Comparison of ENCODE assay signal across 15 cellular contexts in genomic region chr7:40972426-40972825, GRCh38.
A peak's percentile ranks its signal among the peaks of the same experiment; 100 is the strongest.
DNase-seq lines count a peak whose midpoint lies in the region; ATAC-seq and TF ChIP-seq lines count a peak whose summit lies in the region.
"Had no signal": no experiment of that assay in that cellular context is flagged by ENCODE, and none has a peak within 500 bp of the region (broad histone marks: within the 10 kb centered on the region; RNA-seq: fewer than 3 reads in every experiment).

No MANE protein-coding gene starts in this region.

- no peak overlapping the region for H2BK15ac ChIP-seq in mesendoderm (replicated peaks; ENCODE audit: low read depth)

- no peaks in the 10 kb centered on the region for H3K79me2 ChIP-seq in mesendoderm (ENCODE audit: control insufficient read depth, insufficient read depth, low read length)

- no peak overlapping the region for H3K27ac ChIP-seq in mesendoderm (ENCODE audit: low read depth, low read length)

- H3K27ac Mint-ChIP-seq in WTC11: peak overlapping the region; percentile 78; the same call in 1 of the 2 replicates
- H3K27ac Mint-ChIP-seq: B cell; CD4-positive, alpha-beta memory T cell had no signal

- no peaks in the 10 kb centered on the region for H3K27me3 ChIP-seq in H7 (ENCODE audit: control insufficient read depth, insufficient read depth, low read length)
- no peaks in the 10 kb centered on the region for H3K27me3 ChIP-seq in mesendoderm (ENCODE audit: insufficient read depth, low read length, poor library complexity)

- no peak overlapping the region for H3K9ac ChIP-seq in mesendoderm (ENCODE audit: low read length)

- DNase-seq in H7 (peak; percentile 13), WTC11 (ENCODE audit: low spot score) (no peak), iPS DF 19.7 (ENCODE audit: low read depth, low spot score) (peak; percentile 72), mesendoderm (peak; percentile 61), AG08395 (ENCODE audit: low spot score) (no peak), DMS53 treated with DMSO at 0.1 percent for 48 hours (lab: John Stamatoyannopoulos, UW; ENCODE audit: unreplicated experiment) (no peak), NK-92 (lab: John Stamatoyannopoulos, UW; ENCODE audit: unreplicated experiment) (no peak)
- DNase-seq: ACHN; C1 segment of cervical spinal cord; CD4-positive, alpha-beta memory T cell; DMS79 treated with DMSO at 0.1 percent for 48 hours; EL had no signal

- H3K4ac ChIP-seq in mesendoderm (ENCODE audit: low read depth, low read length): no peak overlapping the region

- H2AK5ac ChIP-seq in mesendoderm (ENCODE audit: low read length): no peak overlapping the region

- POLR2A ChIA-PET in WTC11 (lab: Charles Lee): no interaction called here

- H2BK120ac ChIP-seq in mesendoderm (ENCODE audit: low read depth, low read length): no peak overlapping the region

- H3K56ac ChIP-seq in mesendoderm (ENCODE audit: low read length): no peak overlapping the region

- no peaks in the 10 kb centered on the region for H3K4me1 ChIP-seq in mesendoderm (ENCODE audit: control insufficient read depth, low read depth, low read length)

- H3K18ac ChIP-seq in mesendoderm (ENCODE audit: low read length): no peak overlapping the region

- no peak overlapping the region for H4K8ac ChIP-seq in mesendoderm (ENCODE audit: low read depth, low read length)

- H3K9me3 Mint-ChIP-seq in WTC11: peaks cover 3% of the 10 kb centered on the region; the same call in 1 of the 2 replicates

- H3K4me3 Mint-ChIP-seq in WTC11: no peak overlapping the region
- H3K4me3 Mint-ChIP-seq: B cell; CD4-positive, alpha-beta memory T cell had no signal

- H3K4me1 Mint-ChIP-seq in WTC11: peaks cover 25% of the 10 kb centered on the region
- H3K4me1 Mint-ChIP-seq: B cell; CD4-positive, alpha-beta memory T cell had no signal

- ATAC-seq in WTC11 (peak; percentile 93), GM21723 (IDR thresholded peaks at IDR 0.05; ENCODE audit: unreplicated experiment) (no peak)
- ATAC-seq: HepG2 had no signal

- CTCF ChIA-PET in WTC11 (lab: Charles Lee): interaction anchor here (1.7 to 2.5 kb wide), 2 partner anchors 31 to 465 kb away, joined by 5 to 9 read pairs; no protein-coding TSS in a partner anchor

- H2BK5ac ChIP-seq in mesendoderm (ENCODE audit: low read length): no peak overlapping the region

- no peaks in the 10 kb centered on the region for H3K36me3 ChIP-seq in H7 (replicated peaks; ENCODE audit: control insufficient read depth, insufficient read depth, low read length)
- no peaks in the 10 kb centered on the region for H3K36me3 ChIP-seq in mesendoderm (ENCODE audit: control insufficient read depth, insufficient read depth, low read length)

- H3K36me3 Mint-ChIP-seq in WTC11: no peaks in the 10 kb centered on the region
- H3K36me3 Mint-ChIP-seq: CD4-positive, alpha-beta memory T cell had no signal

- H3K23ac ChIP-seq in mesendoderm (ENCODE audit: low read length): no peak overlapping the region

- H3K27me3 Mint-ChIP-seq in WTC11 (ENCODE audit: low read depth): no peaks in the 10 kb centered on the region
- H3K27me3 Mint-ChIP-seq: B cell; CD4-positive, alpha-beta memory T cell had no signal

- no peak overlapping the region for H4K5ac ChIP-seq in mesendoderm (ENCODE audit: low read length)

- no peak for TF ChIP-seq CTCF in WTC11 (IDR thresholded peaks at IDR 0.05)

- H3K4me3 ChIP-seq in H7 (ENCODE audit: insufficient read depth, low read depth, low read length) (no peak overlapping the region), mesendoderm (ENCODE audit: low read length) (no peak overlapping the region)

- no CpG with 5 or more reads among the region's 1 CpG for WGBS in mesendoderm (ENCODE audit: extremely low coverage, insufficient coverage, low lambda C conversion rate)

- no peaks in the 10 kb centered on the region for H3K79me1 ChIP-seq in mesendoderm (ENCODE audit: low read length)

- no peak overlapping the region for H3K4me2 ChIP-seq in mesendoderm (ENCODE audit: low read length)

TF ChIP-seq in WTC11, 78 proteins besides CTCF, POLR2A, EP300 and RAD21:
- TF ChIP-seq OVOL2 (CRISPR knock-in tag; IDR thresholded peaks at IDR 0.05; ENCODE audit: borderline replicate concordance) (no peak), ZNF416 (CRISPR knock-in tag; IDR thresholded peaks at IDR 0.05) (no peak), ATF2 (CRISPR knock-in tag; IDR thresholded peaks at IDR 0.05; ENCODE audit: borderline replicate concordance, low read depth) (no peak), ZNF425 (CRISPR knock-in tag; conservative IDR thresholded peaks at IDR 0.05) (no peak), E2F4 (CRISPR knock-in tag; IDR thresholded peaks at IDR 0.05; ENCODE audit: borderline replicate concordance, low read depth) (no peak), ZNF423 (CRISPR knock-in tag; IDR thresholded peaks at IDR 0.05) (no peak), ZNF671 (CRISPR knock-in tag; IDR thresholded peaks at IDR 0.05) (no peak), USF1 (CRISPR knock-in tag; IDR thresholded peaks at IDR 0.05) (no peak), TEAD1 (CRISPR knock-in tag; IDR thresholded peaks at IDR 0.05) (no peak)
TF ChIP-seq in WTC11: peak in this region for 0.

Comparison
In these comparisons a context has a peak if more than half of its experiments do, and no peak if none do; other contexts are left out.
1. DNase-seq: peak in H7 (single experiment), iPS DF 19.7 (single experiment) and mesendoderm (single experiment); none in WTC11 (single experiment), AG08395 (single experiment), DMS53 treated with DMSO at 0.1 percent for 48 hours (single experiment) and NK-92 (single experiment).